ENCODE assay signal across 1 cellular context in genomic region chr11:62611705-62612365, GRCh38.
TF ChIP-seq lines count a peak whose summit lies in the region.

No MANE protein-coding gene starts in this region.

TF ChIP-seq in K562, 482 proteins besides CTCF, POLR2A, EP300 and RAD21 (continued from another document):
- TF ChIP-seq CHD4 (IDR thresholded peaks at IDR 0.05; ENCODE audit: insufficient read depth, insufficient replicate concordance, low read depth, low read length, poor library complexity, severe bottlenecking) (peak; percentile 46), HCFC1 (IDR thresholded peaks at IDR 0.05; ENCODE audit: low read depth, low read length) (no peak), ARHGAP35 (IDR thresholded peaks at IDR 0.05; ENCODE audit: partially characterized antibody) (peak; percentile 41), SMARCE1 (IDR thresholded peaks at IDR 0.05) (peak; percentile 70), ZNF384 (IDR thresholded peaks at IDR 0.05; ENCODE audit: low read depth, low read length) (no peak), RCOR1 (IDR thresholded peaks at IDR 0.05; ENCODE audit: borderline replicate concordance in 1 of 2, low read depth in 2 of 2, low read length in 2 of 2) (peak in 1 of 2 experiments; percentile 42; a peak in 1 of 4 replicates), ATF6 (CRISPR knock-in tag; IDR thresholded peaks at IDR 0.05) (peak; percentile 69; the same call in 1 of the 2 replicates), CBFA2T2 (conservative IDR thresholded peaks at IDR 0.05) (no peak), PTBP1 (IDR thresholded peaks at IDR 0.05; ENCODE audit: low read depth, low read length) (0 out of 2 replicates have a peak, but pooled peaks have one; percentile 51), ZBTB33 (CRISPR knock-in tag; IDR thresholded peaks at IDR 0.05) (0 out of 2 replicates have a peak, but pooled peaks have one; percentile 5), PHF8 (IDR thresholded peaks at IDR 0.05; ENCODE audit: borderline replicate concordance, low read length) (0 out of 2 replicates have a peak, but pooled peaks have one; percentile 37), CC2D1A (IDR thresholded peaks at IDR 0.05) (peak; percentile 36; the same call in 1 of the 2 replicates), HNRNPUL1 (IDR thresholded peaks at IDR 0.05; ENCODE audit: low read length) (no peak), ZFP36 (IDR thresholded peaks at IDR 0.05; ENCODE audit: low read depth, low read length, partially characterized antibody) (peak; percentile 88), ZNF12 (CRISPR knock-in tag; IDR thresholded peaks at IDR 0.05) (0 out of 2 replicates have a peak, but pooled peaks have one; percentile 65), MTA2 (IDR thresholded peaks at IDR 0.05; ENCODE audit: low read depth) (peak; percentile 38; the same call in 1 of the 2 replicates), AFF1 (IDR thresholded peaks at IDR 0.05; ENCODE audit: low read depth in 1 of 2, partially characterized antibody in 2 of 2) (peak; percentile 42 to 48)
